Comparison of ENCODE assay signal across 17 cellular contexts in the genomic region with DNA sequence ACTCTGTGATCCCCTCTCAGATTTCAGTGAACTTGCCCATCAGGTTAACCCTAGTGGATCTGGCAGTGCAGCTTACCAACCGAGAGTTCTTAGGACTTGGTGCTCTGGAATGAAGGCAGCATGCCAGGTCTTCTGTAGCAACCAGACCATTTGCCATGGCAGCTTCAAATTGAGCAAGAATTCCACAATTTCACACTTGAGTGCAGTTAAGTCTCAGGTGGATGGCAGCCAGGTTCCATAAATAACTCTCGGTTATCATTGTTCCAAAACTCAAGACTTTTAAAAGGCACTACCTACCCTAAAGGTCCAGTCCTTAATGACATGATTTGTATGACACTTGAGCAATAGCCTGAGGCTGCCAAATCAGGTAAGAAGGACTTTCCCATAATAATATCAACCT. TPM values are rescaled to one million over a fixed set of nuclear protein-coding genes. Genes with fewer than 3 reads are reported as not detected.
A peak's percentile ranks its signal among the peaks of the same experiment; 100 is the strongest.
DNase-seq lines count a peak whose midpoint lies in the region; ATAC-seq and TF ChIP-seq lines count a peak whose summit lies in the region.
"Had no signal": no experiment of that assay in that cellular context is flagged by ENCODE, and none has a peak within 500 bp of the region (broad histone marks: within the 10 kb centered on the region; RNA-seq: fewer than 3 reads in every experiment).

No MANE protein-coding gene starts in this region.

- no peaks in the 10 kb centered on the region for H3K4me1 ChIP-seq in RWPE2 (ENCODE audit: insufficient read depth, poor library complexity, severe bottlenecking)
- peaks cover 13 to 15% of the 10 kb centered on the region in 2 donors for H3K4me1 ChIP-seq in thyroid gland

- H3K36me3 Mint-ChIP-seq in activated naive CD4-positive, alpha-beta T cell treated with anti-CD3 and anti-CD28 coated beads, Interleukin-2, amount 10 ng/mL, durations not matched to agents 7 days and 5 days, result peaks cover 6% of the 10 kb centered on the region

- TF ChIP-seq CTCF in RWPE2 (IDR thresholded peaks at IDR 0.05; ENCODE audit: poor library complexity, severe bottlenecking) (no peak), foreskin fibroblast (IDR thresholded peaks at IDR 0.05; ENCODE audit: low read depth, low read length) (no peak), thyroid gland (IDR thresholded peaks at IDR 0.05) (no peak)

- no peaks in the 10 kb centered on the region for H3K9me3 Mint-ChIP-seq in activated naive CD4-positive, alpha-beta T cell treated with anti-CD3 and anti-CD28 coated beads, Interleukin-2, amount 10 ng/mL, durations not matched to agents 7 days and 5 days
- H3K9me3 Mint-ChIP-seq: activated T-cell treated with anti-CD3 and anti-CD28 coated beads, Interleukin-2, amount 50 U/mL, for 4 hours had no signal

- no peak overlapping the region for H3K4me3 Mint-ChIP-seq in activated naive CD4-positive, alpha-beta T cell treated with anti-CD3 and anti-CD28 coated beads, Interleukin-2, amount 10 ng/mL, durations not matched to agents 7 days and 5 days
- H3K4me3 Mint-ChIP-seq: activated T-cell treated with anti-CD3 and anti-CD28 coated beads, Interleukin-2, amount 50 U/mL, for 4 hours; T-helper 17 cell had no signal

- CTCF ChIA-PET in activated naive CD4-positive, alpha-beta T cell treated with anti-CD3 and anti-CD28 coated beads, Interleukin-2, amount 10 ng/mL, durations not matched to agents 7 days and 5 days (lab: Charles Lee), result no interaction called here

- WGBS in thyroid gland, 2 donors, result 27 to 46% methylated on average over 2 of the region's 2 CpGs

- ATAC-seq in RWPE2 (ENCODE audit: low read depth), result peak; percentile 19; the same call in 1 of the 3 replicates
- ATAC-seq: activated T-cell treated with anti-CD3 and anti-CD28 coated beads, Interleukin-2, amount 50 U/mL, for 4 hours; T-helper 17 cell had no signal

- H3K27me3 Mint-ChIP-seq in activated naive CD4-positive, alpha-beta T cell treated with anti-CD3 and anti-CD28 coated beads, Interleukin-2, amount 10 ng/mL, durations not matched to agents 7 days and 5 days, result no peaks in the 10 kb centered on the region
- H3K27me3 Mint-ChIP-seq: T-helper 17 cell had no signal

- H3K27me3 ChIP-seq in RWPE2 (ENCODE audit: insufficient read depth, poor library complexity, severe bottlenecking) (no peaks in the 10 kb centered on the region), thyroid gland (no peaks in the 10 kb centered on the region)
- H3K27me3 ChIP-seq: hepatocyte, spleen had no signal

- no peaks in the 10 kb centered on the region for H3K9me3 ChIP-seq in RWPE2 (ENCODE audit: severe bottlenecking)
- no peaks in the 10 kb centered on the region for H3K9me3 ChIP-seq in thyroid gland
- H3K9me3 ChIP-seq: spleen had no signal

- DNase-seq in DMS 273 (lab: John Stamatoyannopoulos, UW; ENCODE audit: unreplicated experiment), result peak; percentile 29
- DNase-seq in DMS 273 treated with DMSO at 0.1 percent for 48 hours (lab: John Stamatoyannopoulos, UW), result no peak
- DNase-seq in RWPE2 (ENCODE audit: low spot score), result no peak
- peak; percentile 5 to 34 for DNase-seq in foreskin fibroblast
- peak; percentile 93 to 94 for DNase-seq in thyroid gland
- DNase-seq in activated naive CD4-positive, alpha-beta T cell treated with anti-CD3 and anti-CD28 coated beads, Interleukin-2, amount 10 ng/mL, durations not matched to agents 7 days and 5 days, result no peak
- no peak for DNase-seq in NCI-H526 treated with DMSO at 0.1 percent for 48 hours (lab: John Stamatoyannopoulos, UW)
- DNase-seq in NCI-H2029 treated with DMSO at 0.1 percent for 48 hours (lab: John Stamatoyannopoulos, UW), result no peak
- DNase-seq: activated CD4-positive, alpha-beta T cell treated with anti-CD3 and anti-CD28 coated beads for 4 hours; activated T-cell treated with anti-CD3 and anti-CD28 coated beads, Interleukin-2, amount 50 U/mL, for 4 hours; aorta; KG1; NCI-H2227 treated with DMSO at 0.1 percent for 48 hours; spleen; T-helper 17 cell had no signal

- H3K27ac Mint-ChIP-seq in activated naive CD4-positive, alpha-beta T cell treated with anti-CD3 and anti-CD28 coated beads, Interleukin-2, amount 10 ng/mL, durations not matched to agents 7 days and 5 days, result no peak overlapping the region
- H3K27ac Mint-ChIP-seq: T-helper 17 cell had no signal

- H3K27ac ChIP-seq in RWPE2 (ENCODE audit: poor library complexity, severe bottlenecking) (no peak overlapping the region), thyroid gland (peak overlapping the region; percentile 46 to 81 (median 55))
- H3K27ac ChIP-seq: 22Rv1, hepatocyte, spleen had no signal

- peaks cover 57% of the 10 kb centered on the region for H3K36me3 ChIP-seq in RWPE2 (ENCODE audit: low read depth)
- H3K36me3 ChIP-seq in thyroid gland, result no peaks in the 10 kb centered on the region

- TF ChIP-seq POLR2A in thyroid gland (IDR thresholded peaks at IDR 0.05), result no peak

- intact Hi-C loops in thyroid gland (cut with DNase I), result loop anchor here (10.0 kb wide), 1 partner anchor 49 kb away; a partner anchor contains a TSS

- H3K4me3 ChIP-seq in RWPE2 (ENCODE audit: severe bottlenecking), result no peak overlapping the region
- H3K4me3 ChIP-seq in foreskin fibroblast (ENCODE audit: low read depth in 1 of 2, low read length in 2 of 2), result no peak overlapping the region
- H3K4me3 ChIP-seq in thyroid gland (replicated peaks in 1 of 3), result no peak overlapping the region
- H3K4me3 ChIP-seq: hepatocyte, spleen had no signal

- no peaks in the 10 kb centered on the region for H3K4me1 Mint-ChIP-seq in activated naive CD4-positive, alpha-beta T cell treated with anti-CD3 and anti-CD28 coated beads, Interleukin-2, amount 10 ng/mL, durations not matched to agents 7 days and 5 days

RNA-seq across cellular contexts. Expression of a gene that starts 48.1 kb away (rescaled TPM):
- total RNA-seq in thyroid gland, result 10 to 100 TPM; 48.8 to 78.5 (median 59.2) TPM

Comparison
In these comparisons a context has a peak if more than half of its experiments do, and no peak if none do; other contexts are left out.
1. DNase-seq: peak in DMS 273 (single experiment), foreskin fibroblast (2 of 2) and thyroid gland (2 of 2); none in DMS 273 treated with DMSO at 0.1 percent for 48 hours (single experiment), RWPE2 (single experiment), activated naive CD4-positive, alpha-beta T cell treated with anti-CD3 and anti-CD28 coated beads, Interleukin-2, amount 10 ng/mL, durations not matched to agents 7 days and 5 days (single experiment), NCI-H526 treated with DMSO at 0.1 percent for 48 hours (single experiment) and NCI-H2029 treated with DMSO at 0.1 percent for 48 hours (single experiment).